In genomic region chr19:40445945-40446784, GRCh38 we compare ENCODE assay signal across 9 cellular contexts. TPM values are rescaled to one million over a fixed set of nuclear protein-coding genes. Genes with fewer than 3 reads are reported as not detected.
DNase-seq lines count a peak whose midpoint lies in the region; ATAC-seq and TF ChIP-seq lines count a peak whose summit lies in the region.
"Had no signal": no experiment of that assay in that cellular context is flagged by ENCODE, and none has a peak within 500 bp of the region (broad histone marks: within the 10 kb centered on the region; RNA-seq: fewer than 3 reads in every experiment).

No MANE protein-coding gene starts in this region.

- no peaks in the 10 kb centered on the region for H3K27me3 Mint-ChIP-seq in effector memory CD8-positive, alpha-beta T cell
- H3K27me3 Mint-ChIP-seq in nephron progenitor cell (ENCODE audit: low read depth, poor library complexity) = peaks cover 4% of the 10 kb centered on the region
- H3K27me3 Mint-ChIP-seq: activated CD8-positive, alpha-beta memory T cell treated with anti-CD3 and anti-CD28 coated beads, Interleukin-2, amount 10 ng/mL, durations not matched to agents 7 days and 5 days had no signal

- H3K4me1 Mint-ChIP-seq in effector memory CD8-positive, alpha-beta T cell (ENCODE audit: low read depth in 2 of 2) = peaks cover 11 to 25% of the 10 kb centered on the region in 2 donors
- H3K4me1 Mint-ChIP-seq in nephron progenitor cell = peaks cover 51% of the 10 kb centered on the region

- no peak overlapping the region for H3K4me3 ChIP-seq in LNCaP clone FGC (ENCODE audit: low read depth, low read length)

- TF ChIP-seq CTCF in LNCaP clone FGC (IDR thresholded peaks at IDR 0.05; ENCODE audit: control insufficient read depth, extremely low read depth, insufficient read depth) = no peak
- TF ChIP-seq CTCF in nephron progenitor cell (IDR thresholded peaks at IDR 0.05) = no peak

- in situ Hi-C loops in Caki2 (cut with HindIII; ENCODE audit: low pct_unique_long_range_greater_than_20kb, low sequenced_read_pairs) = no loop called here

- DNase-seq in Caki2 (ENCODE audit: low read depth) (peak; percentile 91), LNCaP clone FGC (ENCODE audit: low read depth) (peak; percentile 43), nephron progenitor cell (peak; percentile 54), amygdala (lab: John Stamatoyannopoulos, UW) (no peak), DMS 273 (lab: John Stamatoyannopoulos, UW; ENCODE audit: unreplicated experiment) (no peak), GDM1 (lab: John Stamatoyannopoulos, UW) (no peak)
- DNase-seq in effector memory CD8-positive, alpha-beta T cell = no peak
- DNase-seq: activated CD8-positive, alpha-beta memory T cell treated with anti-CD3 and anti-CD28 coated beads, Interleukin-2, amount 10 ng/mL, durations not matched to agents 7 days and 5 days had no signal

- peak overlapping the region in 1 of 2 donors; percentile 4 for H3K4me3 Mint-ChIP-seq in effector memory CD8-positive, alpha-beta T cell
- peak overlapping the region; percentile 75 for H3K4me3 Mint-ChIP-seq in nephron progenitor cell
- H3K4me3 Mint-ChIP-seq: activated CD8-positive, alpha-beta memory T cell treated with anti-CD3 and anti-CD28 coated beads, Interleukin-2, amount 10 ng/mL, durations not matched to agents 7 days and 5 days had no signal

- no peak for ATAC-seq in effector memory CD8-positive, alpha-beta T cell (replicated peaks)
- no peak for ATAC-seq in HG03457 (IDR thresholded peaks at IDR 0.05; ENCODE audit: unreplicated experiment)
- ATAC-seq: activated CD8-positive, alpha-beta memory T cell treated with anti-CD3 and anti-CD28 coated beads, Interleukin-2, amount 10 ng/mL, durations not matched to agents 7 days and 5 days had no signal

- H3K9me3 Mint-ChIP-seq in effector memory CD8-positive, alpha-beta T cell = no peaks in the 10 kb centered on the region
- H3K9me3 Mint-ChIP-seq in nephron progenitor cell = no peaks in the 10 kb centered on the region

- H3K27ac Mint-ChIP-seq in effector memory CD8-positive, alpha-beta T cell = peak overlapping the region; percentile 46 to 93
- peak overlapping the region; percentile 97 for H3K27ac Mint-ChIP-seq in nephron progenitor cell
- H3K27ac Mint-ChIP-seq: activated CD8-positive, alpha-beta memory T cell treated with anti-CD3 and anti-CD28 coated beads, Interleukin-2, amount 10 ng/mL, durations not matched to agents 7 days and 5 days had no signal

- H3K36me3 Mint-ChIP-seq in effector memory CD8-positive, alpha-beta T cell (ENCODE audit: insufficient read depth) = peaks cover 30% of the 10 kb centered on the region
- peaks cover 17% of the 10 kb centered on the region for H3K36me3 Mint-ChIP-seq in nephron progenitor cell (ENCODE audit: low read depth)

RNA-seq across cellular contexts. Expression of gene SERTAD3, which starts 2.0 kb away (rescaled TPM):
- 68.2 and 68.5 TPM in 2 replicates for total RNA-seq in Caki2 (2014; rRNA removed; shearing (Covaris generic); ENCODE audit: low replicate concordance)

RNA-seq across cellular contexts. Expression of gene BLVRB, which starts 19.4 kb away (rescaled TPM):
- total RNA-seq in Caki2 (2014; rRNA removed; shearing (Covaris generic); ENCODE audit: low replicate concordance) = 649 and 783 TPM in 2 replicates

RNA-seq across cellular contexts. Expression of gene SERTAD1, which starts 20.4 kb away (rescaled TPM):
- total RNA-seq in Caki2 (2014; rRNA removed; shearing (Covaris generic); ENCODE audit: low replicate concordance) = 31.7 and 35.5 TPM in 2 replicates

RNA-seq across cellular contexts. Expression of gene SPTBN4, which starts 20.6 kb away (rescaled TPM):
- 4.2 and 6.3 TPM in 2 replicates for total RNA-seq in Caki2 (2014; rRNA removed; shearing (Covaris generic); ENCODE audit: low replicate concordance)

RNA-seq across cellular contexts. Expression of gene PRX, which starts 33.0 kb away (rescaled TPM):
- total RNA-seq in Caki2 (2014; rRNA removed; shearing (Covaris generic); ENCODE audit: low replicate concordance) = 4.4 and 5.3 TPM in 2 replicates

Comparison
In these comparisons a context has a peak if more than half of its experiments do, and no peak if none do; other contexts are left out.
1. DNase-seq: peak in Caki2 (single experiment), LNCaP clone FGC (single experiment) and nephron progenitor cell (single experiment); none in effector memory CD8-positive, alpha-beta T cell (0 of 3), amygdala (0 of 56), DMS 273 (single experiment) and GDM1 (single experiment).